17 cellular contexts compared by ENCODE assay signal in the genomic region with DNA sequence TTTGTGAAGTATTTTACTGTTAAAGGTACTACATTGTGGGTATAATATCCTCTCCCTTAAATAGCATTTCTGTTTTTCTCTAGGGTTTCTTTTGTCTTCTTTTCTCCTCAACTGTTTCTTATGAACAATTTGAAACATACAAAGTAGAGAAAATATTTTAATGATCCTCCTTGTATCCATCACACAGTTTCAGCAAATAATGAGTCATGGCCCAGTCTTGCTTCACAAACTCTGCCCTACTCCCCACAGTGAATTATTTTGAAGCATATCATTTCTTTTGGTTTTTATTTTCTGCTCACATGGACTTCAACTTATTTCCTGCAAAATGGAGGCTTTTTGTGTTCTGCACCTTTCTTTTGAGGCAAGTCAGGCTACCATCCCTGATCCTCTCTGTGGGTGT. TPM values are rescaled to one million over a fixed set of nuclear protein-coding genes. Genes with fewer than 3 reads are reported as not detected.
A peak's percentile ranks its signal among the peaks of the same experiment; 100 is the strongest.
DNase-seq lines count a peak whose midpoint lies in the region; ATAC-seq, FAIRE-seq and TF ChIP-seq lines count a peak whose summit lies in the region.
"Had no signal": no experiment of that assay in that cellular context is flagged by ENCODE, and none has a peak within 500 bp of the region (broad histone marks: within the 10 kb centered on the region; RNA-seq: fewer than 3 reads in every experiment).

No MANE protein-coding gene starts in this region.

- H3K27me3 ChIP-seq in fibroblast of lung (ENCODE audit: control insufficient read depth, insufficient read depth, low read length): no peaks in the 10 kb centered on the region
- no peaks in the 10 kb centered on the region for H3K27me3 ChIP-seq in skeletal muscle satellite cell (ENCODE audit: control insufficient read depth, insufficient read depth, low read length)
- no peaks in the 10 kb centered on the region for H3K27me3 ChIP-seq in pancreas
- H3K27me3 ChIP-seq: suprapubic skin had no signal

- no peak overlapping the region for H3K27ac ChIP-seq in fibroblast of lung (ENCODE audit: insufficient read depth, low read length)
- no peak overlapping the region for H3K27ac ChIP-seq in pancreas
- H3K27ac ChIP-seq: left ventricle myocardium inferior, suprapubic skin had no signal

- intact Hi-C loops in pancreas (cut with DNase I): no loop called here

- no peak overlapping the region for H2AFZ ChIP-seq in fibroblast of lung (ENCODE audit: low read length)

- H3K9me3 Mint-ChIP-seq in activated T-cell treated with anti-CD3 and anti-CD28 coated beads, Interleukin-2, amount 50 U/mL, for 24 hours: no peaks in the 10 kb centered on the region
- H3K9me3 Mint-ChIP-seq: naive B cell; T-helper 1 cell treated with Interleukin-12 subunit alpha and Interleukin-12 subunit beta and Interleukin-4 antibody, amounts not matched to agents 30 μg/mL and 1 μg/mL, for 36 hours had no signal

- TF ChIP-seq CTCF in fibroblast of lung (conservative IDR thresholded peaks at IDR 0.05 in 1 of 2, IDR thresholded peaks at IDR 0.05 in 1 of 2; ENCODE audit: low read depth in 1 of 2, low read length in 2 of 2) (no peak), pancreas (IDR thresholded peaks at IDR 0.05) (no peak)

- peaks cover 75% of the 10 kb centered on the region for H3K4me1 Mint-ChIP-seq in activated T-cell treated with anti-CD3 and anti-CD28 coated beads, Interleukin-2, amount 50 U/mL, for 24 hours (ENCODE audit: low read depth)

- no peaks in the 10 kb centered on the region for H3K27me3 Mint-ChIP-seq in activated T-cell treated with anti-CD3 and anti-CD28 coated beads, Interleukin-2, amount 50 U/mL, for 24 hours
- H3K27me3 Mint-ChIP-seq: naive B cell had no signal

- peaks cover 26% of the 10 kb centered on the region for H3K79me2 ChIP-seq in fibroblast of lung (ENCODE audit: control insufficient read depth, insufficient read depth, low read length)

- FAIRE-seq in RCC 7860 (lab: Jason Lieb, UNC): peak; percentile 17
- no peak for FAIRE-seq in pancreas (lab: Jason Lieb, UNC)
- FAIRE-seq: colon had no signal

- H3K4me3 Mint-ChIP-seq in activated T-cell treated with anti-CD3 and anti-CD28 coated beads, Interleukin-2, amount 50 U/mL, for 24 hours: no peak overlapping the region
- H3K4me3 Mint-ChIP-seq: T-helper 1 cell treated with Interleukin-12 subunit alpha and Interleukin-12 subunit beta and Interleukin-4 antibody, amounts not matched to agents 30 μg/mL and 1 μg/mL, for 36 hours had no signal

- no peaks in the 10 kb centered on the region for H4K20me1 ChIP-seq in fibroblast of lung (ENCODE audit: control insufficient read depth, extremely low read depth, insufficient read depth, low read length)

- peak overlapping the region; percentile 31 for H3K27ac Mint-ChIP-seq in activated T-cell treated with anti-CD3 and anti-CD28 coated beads, Interleukin-2, amount 50 U/mL, for 24 hours

- ATAC-seq in pancreas: no peak

- peaks cover 5% of the 10 kb centered on the region for H3K36me3 ChIP-seq in fibroblast of lung (ENCODE audit: control insufficient read depth, insufficient read depth, low read length)
- H3K36me3 ChIP-seq in skeletal muscle satellite cell (ENCODE audit: insufficient read depth, low read length): peaks cover 51% of the 10 kb centered on the region
- H3K36me3 ChIP-seq in pancreas: peaks cover 0 to 17% (median 4%) of the 10 kb centered on the region in 3 donors

- H3K4me1 ChIP-seq in fibroblast of lung (ENCODE audit: control insufficient read depth, extremely low read depth, insufficient read depth, low read length): peaks cover 4% of the 10 kb centered on the region
- H3K4me1 ChIP-seq in skeletal muscle satellite cell (ENCODE audit: control insufficient read depth, insufficient read depth, low read length): peaks cover 24% of the 10 kb centered on the region
- H3K4me1 ChIP-seq in pancreas: peaks cover 13 to 62% (median 24%) of the 10 kb centered on the region in 3 donors
- H3K4me1 ChIP-seq: Caco-2 had no signal

- H3K4me2 ChIP-seq in fibroblast of lung (ENCODE audit: extremely low read depth, insufficient read depth, low read length) (no peak overlapping the region), skeletal muscle satellite cell (ENCODE audit: low read length) (peak overlapping the region; percentile 20)

- H3K9ac ChIP-seq in fibroblast of lung (ENCODE audit: insufficient read depth, low read length) (no peak overlapping the region), skeletal muscle satellite cell (ENCODE audit: low read depth, low read length) (no peak overlapping the region)

- H3K36me3 Mint-ChIP-seq in activated T-cell treated with anti-CD3 and anti-CD28 coated beads, Interleukin-2, amount 50 U/mL, for 24 hours (ENCODE audit: low read depth): peaks cover 94% of the 10 kb centered on the region

- H3K4me3 ChIP-seq in fibroblast of lung (replicated peaks in 1 of 4; ENCODE audit: control extremely low read depth in 1 of 4, insufficient read depth in 1 of 4, low read depth in 3 of 4, low read length in 4 of 4) (no peak overlapping the region), skeletal muscle satellite cell (ENCODE audit: low read length) (no peak overlapping the region), pancreas (no peak overlapping the region)
- H3K4me3 ChIP-seq: left ventricle myocardium inferior, suprapubic skin had no signal

- H3K9me3 ChIP-seq in fibroblast of lung (ENCODE audit: control insufficient read depth, insufficient read depth, low read depth, low read length): no peaks in the 10 kb centered on the region
- no peaks in the 10 kb centered on the region for H3K9me3 ChIP-seq in skeletal muscle satellite cell (replicated peaks; ENCODE audit: low read length)
- H3K9me3 ChIP-seq in pancreas: no peaks in the 10 kb centered on the region
- H3K9me3 ChIP-seq: Caco-2, left ventricle myocardium inferior, suprapubic skin had no signal

- DNase-seq in activated T-cell treated with anti-CD3 and anti-CD28 coated beads, Interleukin-2, amount 50 U/mL, for 24 hours: no peak
- DNase-seq in activated T-cell treated with anti-CD3 and anti-CD28 coated beads, Interleukin-2, amount 50 U/mL, for 48 hours: no peak
- peak; percentile 8 for DNase-seq in RCC 7860 (ENCODE audit: low spot score)
- DNase-seq in fibroblast of lung (ENCODE audit: low read depth in 2 of 2): peak; percentile 41 to 63
- no peak for DNase-seq in SKM-1 (lab: John Stamatoyannopoulos, UW; ENCODE audit: unreplicated experiment)
- no peak for DNase-seq in pancreas
- no peak for DNase-seq in cortex of kidney (lab: John Stamatoyannopoulos, UW)
- DNase-seq: activated CD4-positive, CD25-positive, alpha-beta regulatory T cell treated with anti-CD3 and anti-CD28 coated beads, Interleukin-2, amount 50 U/mL, for 72 hours; Caco-2; left ventricle myocardium inferior; naive B cell had no signal

RNA-seq across cellular contexts. Expression of a gene that starts 6.1 kb away (rescaled TPM):
- total RNA-seq in fibroblast of lung (1.7 TPM in 1 of 2 replicates, not detected in the other), pancreas (not detected)
- polyA plus RNA-seq in fibroblast of lung (not detected in 2 replicates), pancreas (not detected)
- not detected in 2 replicates for polyA plus RNA-seq in fibroblast of lung (2012)
- polyA minus RNA-seq in fibroblast of lung (ENCODE audit: low replicate concordance): not detected in 2 replicates
- total RNA-seq in skeletal muscle satellite cell (2012; rRNA removed): not detected in 2 replicates
- total RNA-seq: Caco-2, left ventricle myocardium inferior, suprapubic skin had no signal
- polyA plus RNA-seq: adipose tissue, esophagus had no signal

RNA-seq across cellular contexts. Expression of a gene that starts 54.7 kb away (rescaled TPM):
- total RNA-seq in fibroblast of lung: 7.7 and 11.1 TPM in 2 replicates
- polyA plus RNA-seq in fibroblast of lung: 6.3 and 10.6 TPM in 2 replicates
- polyA plus RNA-seq in fibroblast of lung (2012): 3.4 and 6.3 TPM in 2 replicates
- polyA minus RNA-seq in fibroblast of lung (ENCODE audit: low replicate concordance): 64.9 and 84.2 TPM in 2 replicates
- total RNA-seq in skeletal muscle satellite cell (2012; rRNA removed): 10.6 and 12.0 TPM in 2 replicates
- total RNA-seq in pancreas: 10 to 100 TPM; 22.8 to 40.4 (median 28.3) TPM
- polyA plus RNA-seq in pancreas: 10 to 100 TPM in 1 of 2 donors, 1 to 10 TPM in 1; 7.3 to 15.8 TPM

RNA-seq across cellular contexts. Expression of a gene that starts 54.7 kb away (rescaled TPM):
- total RNA-seq in fibroblast of lung (35.3 and 42.6 TPM in 2 replicates), pancreas (10 to 100 TPM; 33.6 to 44.0 (median 39.5) TPM)
- polyA plus RNA-seq in fibroblast of lung (100 and 103 TPM in 2 replicates), pancreas (10 to 100 TPM; 47.6 to 86.7 TPM)
- polyA plus RNA-seq in fibroblast of lung (2012): 88.0 and 91.1 TPM in 2 replicates
- polyA minus RNA-seq in fibroblast of lung (ENCODE audit: low replicate concordance): 0.96 and 3.9 TPM in 2 replicates
- 52.9 and 57.0 TPM in 2 replicates for total RNA-seq in skeletal muscle satellite cell (2012; rRNA removed)

Comparison
In these comparisons a context has a peak if more than half of its experiments do, and no peak if none do; other contexts are left out.
1. DNase-seq: peak in RCC 7860 (single experiment) and fibroblast of lung (2 of 2); none in activated T-cell treated with anti-CD3 and anti-CD28 coated beads, Interleukin-2, amount 50 U/mL, for 24 hours (single experiment), activated T-cell treated with anti-CD3 and anti-CD28 coated beads, Interleukin-2, amount 50 U/mL, for 48 hours (0 of 2), SKM-1 (single experiment), pancreas (0 of 6) and cortex of kidney (single experiment).